ENCODE assay signal across 23 cellular contexts in the genomic region with DNA sequence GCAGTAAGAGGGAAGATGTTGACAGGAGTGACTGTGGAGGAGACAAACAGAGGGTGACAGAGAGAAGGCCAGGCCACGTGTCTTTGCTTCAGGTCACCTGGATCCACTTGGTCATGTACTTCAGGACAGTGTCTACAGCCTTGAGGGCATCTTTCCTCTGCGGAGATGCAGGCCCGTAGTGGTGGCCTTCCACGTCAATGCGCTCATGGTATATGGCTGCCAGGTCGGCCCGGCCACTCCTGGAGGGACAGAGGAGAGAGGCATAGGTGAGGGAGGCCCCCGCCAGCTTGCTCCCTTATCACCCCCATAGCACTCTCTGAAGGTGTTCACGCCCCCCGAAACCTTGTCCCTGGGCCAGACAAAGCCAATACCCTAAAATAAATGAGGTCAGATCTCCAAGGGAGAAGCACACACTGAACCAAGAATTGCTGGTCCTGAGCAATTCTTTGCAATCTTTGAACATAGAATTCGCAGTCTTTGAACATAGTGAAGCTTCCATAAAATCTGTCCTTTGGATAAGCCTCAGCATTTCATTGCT.
DNase-seq lines count a peak whose midpoint lies in the region; ATAC-seq, FAIRE-seq and TF ChIP-seq lines count a peak whose summit lies in the region.
"Had no signal": no experiment of that assay in that cellular context is flagged by ENCODE, and none has a peak within 500 bp of the region (broad histone marks: within the 10 kb centered on the region; RNA-seq: fewer than 3 reads in every experiment).

No MANE protein-coding gene starts in this region.

- H3K36me3 Mint-ChIP-seq in activated T-cell treated with anti-CD3 and anti-CD28 coated beads, Interleukin-2, amount 50 U/mL, for 72 hours (ENCODE audit: insufficient read depth in 2 of 2) = no peaks in the 10 kb centered on the region
- H3K36me3 Mint-ChIP-seq: CD4-positive, CD25-positive, alpha-beta regulatory T cell; CD8-positive, alpha-beta memory T cell had no signal

- no CpG with 5 or more reads among the region's 11 CpGs for WGBS in neuronal stem cell (ENCODE audit: extremely low coverage in 2 of 2, insufficient read length in 2 of 2, insufficient replicate concordance in 1 of 2), 2 donors
- 91 to 96% (median 95%) methylated on average over 10 to 11 of the region's 11 CpGs for WGBS in heart left ventricle, 4 donors

- H3K9me3 Mint-ChIP-seq in stimulated activated naive CD8-positive, alpha-beta T cell treated with anti-CD3 and anti-CD28 coated beads, Interleukin-15, amount 100 ng/mL, for 72 hours = no peaks in the 10 kb centered on the region
- H3K9me3 Mint-ChIP-seq in activated T-cell treated with anti-CD3 and anti-CD28 coated beads, Interleukin-2, amount 50 U/mL, for 72 hours = no peaks in the 10 kb centered on the region
- H3K9me3 Mint-ChIP-seq: CD4-positive, CD25-positive, alpha-beta regulatory T cell; CD8-positive, alpha-beta memory T cell; GM23338 had no signal

- H3K4me3 Mint-ChIP-seq in stimulated activated naive CD8-positive, alpha-beta T cell treated with anti-CD3 and anti-CD28 coated beads, Interleukin-15, amount 100 ng/mL, for 72 hours = no peak overlapping the region
- H3K4me3 Mint-ChIP-seq in activated T-cell treated with anti-CD3 and anti-CD28 coated beads, Interleukin-2, amount 50 U/mL, for 72 hours = no peak overlapping the region
- H3K4me3 Mint-ChIP-seq: CD4-positive, CD25-positive, alpha-beta regulatory T cell; CD8-positive, alpha-beta memory T cell; GM23338 had no signal

- peak overlapping the region in 1 of 2 donors; percentile 36 for H3K27ac Mint-ChIP-seq in stimulated activated naive CD8-positive, alpha-beta T cell treated with anti-CD3 and anti-CD28 coated beads, Interleukin-15, amount 100 ng/mL, for 72 hours
- no peak overlapping the region for H3K27ac Mint-ChIP-seq in activated T-cell treated with anti-CD3 and anti-CD28 coated beads, Interleukin-2, amount 50 U/mL, for 72 hours
- H3K27ac Mint-ChIP-seq: CD4-positive, CD25-positive, alpha-beta regulatory T cell; GM23338 had no signal

- H4K91ac ChIP-seq in neuronal stem cell (ENCODE audit: low read depth, low read length, poor library complexity) = no peak overlapping the region

- H3K9me3 ChIP-seq in kidney (ENCODE audit: control insufficient read depth in 1 of 2, low read length in 2 of 2) = no peaks in the 10 kb centered on the region
- H3K9me3 ChIP-seq in neuronal stem cell (replicated peaks in 1 of 2; ENCODE audit: control insufficient read depth in 2 of 2, insufficient read depth in 1 of 2, low read depth in 1 of 2, low read length in 2 of 2) = no peaks in the 10 kb centered on the region
- H3K9me3 ChIP-seq in upper lobe of right lung = no peaks in the 10 kb centered on the region
- no peaks in the 10 kb centered on the region for H3K9me3 ChIP-seq in heart left ventricle
- H3K9me3 ChIP-seq: BE2C had no signal

- no peak overlapping the region for H2AFZ ChIP-seq in neuronal stem cell (ENCODE audit: low read length)
- H2AFZ ChIP-seq: GM23338 had no signal

- no peak overlapping the region for H3K18ac ChIP-seq in neuronal stem cell (ENCODE audit: low read length)

- H2BK12ac ChIP-seq in neuronal stem cell (ENCODE audit: low read length) = no peak overlapping the region

- no peak overlapping the region for H3K4ac ChIP-seq in neuronal stem cell (ENCODE audit: low read length)

- DNase-seq in stimulated activated naive CD8-positive, alpha-beta T cell treated with anti-CD3 and anti-CD28 coated beads, Interleukin-15, amount 100 ng/mL, for 72 hours = no peak
- no peak for DNase-seq in stimulated activated naive CD8-positive, alpha-beta T cell treated with anti-CD3 and anti-CD28 coated beads, Interleukin-15, Interleukin-2, amounts not matched to agents 100 U/mL and 50 U/mL, for 24 hours
- DNase-seq in kidney (peak; percentile 61), neuronal stem cell (ENCODE audit: low spot score) (no peak), upper lobe of right lung (peak; percentile 56), T1000 (lab: John Stamatoyannopoulos, UW) (no peak), heart left ventricle (no peak)
- DNase-seq in activated T-cell treated with anti-CD3 and anti-CD28 coated beads, Interleukin-2, amount 50 U/mL, for 72 hours = no peak
- DNase-seq: ACHN; BE2C; C1 segment of cervical spinal cord; CD4-positive, CD25-positive, alpha-beta regulatory T cell; CD8-positive, alpha-beta memory T cell; COR-L47; HCEC 1CT; IMR-90 had no signal

- no peaks in the 10 kb centered on the region for H3K36me3 ChIP-seq in kidney (ENCODE audit: control insufficient read depth in 1 of 2, insufficient read depth in 2 of 2, low read length in 2 of 2)
- H3K36me3 ChIP-seq in neuronal stem cell (replicated peaks in 1 of 2; ENCODE audit: control insufficient read depth in 2 of 2, insufficient read depth in 2 of 2, low read length in 2 of 2) = no peaks in the 10 kb centered on the region
- no peaks in the 10 kb centered on the region for H3K36me3 ChIP-seq in upper lobe of right lung
- no peaks in the 10 kb centered on the region for H3K36me3 ChIP-seq in heart left ventricle
- H3K36me3 ChIP-seq: BE2C had no signal

- no peak for TF ChIP-seq POLR2A in heart left ventricle (IDR thresholded peaks at IDR 0.05)

- FAIRE-seq in kidney (lab: Jason Lieb, UNC) = no peak
- FAIRE-seq: A204.1, G401.6, GM12892, GM18507, H54 had no signal

- H3K14ac ChIP-seq in neuronal stem cell (ENCODE audit: low read length) = no peak overlapping the region

- H3K27ac ChIP-seq in kidney (ENCODE audit: low read depth in 2 of 2, low read length in 2 of 2) (no peak overlapping the region), neuronal stem cell (replicated peaks; ENCODE audit: low read length) (no peak overlapping the region), upper lobe of right lung (no peak overlapping the region), heart left ventricle (no peak overlapping the region)
- H3K27ac ChIP-seq: HL-60 had no signal

- peak; percentile 29 for ATAC-seq in stimulated activated naive CD8-positive, alpha-beta T cell treated with anti-CD3 and anti-CD28 coated beads, Interleukin-15, amount 100 ng/mL, for 72 hours
- no peak for ATAC-seq in stimulated activated naive CD8-positive, alpha-beta T cell treated with anti-CD3 and anti-CD28 coated beads, Interleukin-15, Interleukin-2, amounts not matched to agents 100 U/mL and 50 U/mL, for 24 hours
- ATAC-seq in upper lobe of right lung (no peak), heart left ventricle (no peak)
- no peak for ATAC-seq in activated T-cell treated with anti-CD3 and anti-CD28 coated beads, Interleukin-2, amount 50 U/mL, for 72 hours (replicated peaks in 1 of 2)
- ATAC-seq: GM23338 had no signal

- intact Hi-C loops in kidney (cut with DNase I) = no loop called here
- intact Hi-C loops in upper lobe of right lung (cut with DNase I) = no loop called here
- intact Hi-C loops in heart left ventricle (cut with DNase I) = no loop called here

- no peak overlapping the region for H3K9ac ChIP-seq in kidney (ENCODE audit: low read length in 2 of 2)
- peak overlapping the region; percentile 34 for H3K9ac ChIP-seq in neuronal stem cell (ENCODE audit: low read depth, low read length, poor library complexity)

- H3K27me3 Mint-ChIP-seq in stimulated activated naive CD8-positive, alpha-beta T cell treated with anti-CD3 and anti-CD28 coated beads, Interleukin-15, amount 100 ng/mL, for 72 hours = no peaks in the 10 kb centered on the region
- peaks cover 16% of the 10 kb centered on the region for H3K27me3 Mint-ChIP-seq in activated T-cell treated with anti-CD3 and anti-CD28 coated beads, Interleukin-2, amount 50 U/mL, for 72 hours (ENCODE audit: low read depth)
- H3K27me3 Mint-ChIP-seq: CD4-positive, CD25-positive, alpha-beta regulatory T cell had no signal

- no peak overlapping the region for H2AK5ac ChIP-seq in neuronal stem cell (ENCODE audit: low read depth, low read length)

- no peak overlapping the region for H2BK120ac ChIP-seq in neuronal stem cell (ENCODE audit: low read depth, low read length)

- H3K4me3 ChIP-seq in kidney (ENCODE audit: low read length in 2 of 2) (no peak overlapping the region), neuronal stem cell (ENCODE audit: low read length in 2 of 2) (no peak overlapping the region), upper lobe of right lung (no peak overlapping the region), heart left ventricle (no peak overlapping the region)
- H3K4me3 ChIP-seq: GM23338 had no signal

- TF ChIP-seq CTCF in kidney (IDR thresholded peaks at IDR 0.05; ENCODE audit: borderline replicate concordance, extremely low read depth, insufficient read depth) (no peak), upper lobe of right lung (IDR thresholded peaks at IDR 0.05) (no peak), heart left ventricle (IDR thresholded peaks at IDR 0.05) (no peak)

- no peak overlapping the region for H2BK5ac ChIP-seq in neuronal stem cell (ENCODE audit: low read length)

- H3K4me2 ChIP-seq in neuronal stem cell (ENCODE audit: insufficient read depth, low read length, poor library complexity, severe bottlenecking) = no peak overlapping the region
- H3K4me2 ChIP-seq: GM23338 had no signal

- H3K27me3 ChIP-seq in neuronal stem cell (ENCODE audit: control insufficient read depth in 3 of 3, insufficient read depth in 3 of 3, low read depth in 1 of 3, low read length in 3 of 3) (peaks cover 0 to 19% (median 0%) of the 10 kb centered on the region in 3 experiments), upper lobe of right lung (peaks cover 3% of the 10 kb centered on the region), heart left ventricle (no peaks in the 10 kb centered on the region)
- H3K27me3 ChIP-seq: BE2C had no signal

- H4K8ac ChIP-seq in neuronal stem cell (ENCODE audit: low read depth, low read length) = no peak overlapping the region

- H3K4me1 Mint-ChIP-seq in stimulated activated naive CD8-positive, alpha-beta T cell treated with anti-CD3 and anti-CD28 coated beads, Interleukin-15, amount 100 ng/mL, for 72 hours = no peaks in the 10 kb centered on the region
- no peaks in the 10 kb centered on the region for H3K4me1 Mint-ChIP-seq in activated T-cell treated with anti-CD3 and anti-CD28 coated beads, Interleukin-2, amount 50 U/mL, for 72 hours (ENCODE audit: low read depth)
- H3K4me1 Mint-ChIP-seq: CD4-positive, CD25-positive, alpha-beta regulatory T cell; GM23338 had no signal

- no peaks in the 10 kb centered on the region for H3K79me1 ChIP-seq in neuronal stem cell (ENCODE audit: low read depth, low read length)

- H3K4me1 ChIP-seq in kidney (ENCODE audit: control insufficient read depth in 1 of 2, insufficient read depth in 1 of 2, low read depth in 1 of 2, low read length in 2 of 2) (no peaks in the 10 kb centered on the region), neuronal stem cell (ENCODE audit: control insufficient read depth in 2 of 2, insufficient read depth in 1 of 2, low read depth in 1 of 2, low read length in 2 of 2) (peaks cover 0 to 2% of the 10 kb centered on the region in 2 donors), upper lobe of right lung (no peaks in the 10 kb centered on the region), heart left ventricle (no peaks in the 10 kb centered on the region)
- H3K4me1 ChIP-seq: BE2C had no signal

- no peak overlapping the region for H2BK15ac ChIP-seq in neuronal stem cell (ENCODE audit: low read length)

- no peak overlapping the region for H3K23ac ChIP-seq in neuronal stem cell (ENCODE audit: low read depth, low read length, poor library complexity)

Comparison
In these comparisons a context has a peak if more than half of its experiments do, and no peak if none do; other contexts are left out.
1. DNase-seq: peak in kidney (single experiment) and upper lobe of right lung (single experiment); none in stimulated activated naive CD8-positive, alpha-beta T cell treated with anti-CD3 and anti-CD28 coated beads, Interleukin-15, amount 100 ng/mL, for 72 hours (0 of 2), stimulated activated naive CD8-positive, alpha-beta T cell treated with anti-CD3 and anti-CD28 coated beads, Interleukin-15, Interleukin-2, amounts not matched to agents 100 U/mL and 50 U/mL, for 24 hours (single experiment), neuronal stem cell (single experiment), T1000 (single experiment), heart left ventricle (0 of 5) and activated T-cell treated with anti-CD3 and anti-CD28 coated beads, Interleukin-2, amount 50 U/mL, for 72 hours (0 of 2).